In genomic region chr5:160470437-160471341, GRCh38 we compare ENCODE assay signal across 11 cellular contexts. TPM values are rescaled to one million over a fixed set of nuclear protein-coding genes. Genes with fewer than 3 reads are reported as not detected.
DNase-seq lines count a peak whose midpoint lies in the region; ATAC-seq and TF ChIP-seq lines count a peak whose summit lies in the region.
"Had no signal": no experiment of that assay in that cellular context is flagged by ENCODE, and none has a peak within 500 bp of the region (broad histone marks: within the 10 kb centered on the region; RNA-seq: fewer than 3 reads in every experiment).

No MANE protein-coding gene starts in this region.

- peaks cover 75% of the 10 kb centered on the region for H3K4me1 Mint-ChIP-seq in activated T-cell treated with anti-CD3 and anti-CD28 coated beads, Interleukin-2, amount 50 U/mL, for 4 hours (ENCODE audit: low read depth)

- H3K9me3 ChIP-seq in esophagus squamous epithelium (no peaks in the 10 kb centered on the region), stomach (no peaks in the 10 kb centered on the region)

- no peak for DNase-seq in activated T-cell treated with anti-CD3 and anti-CD28 coated beads, Interleukin-2, amount 50 U/mL, for 4 hours
- DNase-seq in activated T-cell treated with anti-CD3 and anti-CD28 coated beads, Interleukin-2, amount 50 U/mL, for 1 hour = no peak
- DNase-seq in esophagus squamous epithelium (lab: John Stamatoyannopoulos, UW) = no peak
- DNase-seq in stomach = peak; percentile 27
- DNase-seq in NCI-H510A (lab: John Stamatoyannopoulos, UW) = no peak
- DNase-seq in NCI-H146 (lab: John Stamatoyannopoulos, UW) = no peak

- no peak for ATAC-seq in activated T-cell treated with anti-CD3 and anti-CD28 coated beads, Interleukin-2, amount 50 U/mL, for 4 hours
- peak; percentile 32 for ATAC-seq in SK-N-SH treated with all-trans-retinoic acid at 6 μM for 48 hours
- no peak for ATAC-seq in GM18868 (IDR thresholded peaks at IDR 0.05; ENCODE audit: unreplicated experiment)
- ATAC-seq: K562 had no signal

- TF ChIP-seq EP300 in stomach (IDR thresholded peaks at IDR 0.05) = no peak

- H3K36me3 ChIP-seq in esophagus squamous epithelium (no peaks in the 10 kb centered on the region), stomach (no peaks in the 10 kb centered on the region)

- TF ChIP-seq POLR2A in esophagus squamous epithelium (IDR thresholded peaks at IDR 0.05) = no peak
- TF ChIP-seq POLR2A in stomach (IDR thresholded peaks at IDR 0.05) = no peak

- H3K27me3 Mint-ChIP-seq in activated T-cell treated with anti-CD3 and anti-CD28 coated beads, Interleukin-2, amount 50 U/mL, for 4 hours (ENCODE audit: low read depth) = no peaks in the 10 kb centered on the region

- H3K9me3 Mint-ChIP-seq in activated T-cell treated with anti-CD3 and anti-CD28 coated beads, Interleukin-2, amount 50 U/mL, for 4 hours = no peaks in the 10 kb centered on the region

- H3K4me3 Mint-ChIP-seq in activated T-cell treated with anti-CD3 and anti-CD28 coated beads, Interleukin-2, amount 50 U/mL, for 4 hours = peak overlapping the region; percentile 99

- H3K4me1 ChIP-seq in esophagus squamous epithelium (peaks cover 0 to 35% (median 15%) of the 10 kb centered on the region in 3 donors), stomach (peaks cover 22 to 64% (median 29%) of the 10 kb centered on the region in 4 donors)

- H3K36me3 Mint-ChIP-seq in activated T-cell treated with anti-CD3 and anti-CD28 coated beads, Interleukin-2, amount 50 U/mL, for 4 hours (ENCODE audit: insufficient read depth) = peaks cover 4% of the 10 kb centered on the region

- 15 to 26% methylated on average over 7 of the region's 7 CpGs for WGBS in esophagus squamous epithelium, 2 donors
- WGBS in stomach, 5 donors = 14 to 24% (median 19%) methylated on average over 7 of the region's 7 CpGs

- H3K4me3 ChIP-seq in esophagus squamous epithelium = peak overlapping the region in 1 of 4 donors; percentile 5
- peak overlapping the region in 1 of 4 donors; percentile 50 for H3K4me3 ChIP-seq in stomach
- H3K4me3 ChIP-seq: K562 had no signal

- H3K27ac ChIP-seq in esophagus squamous epithelium (peak overlapping the region in 3 of 4 donors; percentile 1 to 32 (median 2)), stomach (peak overlapping the region in 2 of 5 donors; percentile 52 to 61)
- H3K27ac ChIP-seq: C4-2B, VCaP had no signal

- TF ChIP-seq CTCF in esophagus squamous epithelium (IDR thresholded peaks at IDR 0.05) = no peak
- no peak for TF ChIP-seq CTCF in stomach (IDR thresholded peaks at IDR 0.05)

- intact Hi-C loops in esophagus squamous epithelium (cut with DNase I) = no loop called here
- intact Hi-C loops in stomach (cut with DNase I; ENCODE audit: low total_unique reads) = no loop called here

- H3K27me3 ChIP-seq in esophagus squamous epithelium (no peaks in the 10 kb centered on the region), stomach (peaks cover 0 to 4% (median 0%) of the 10 kb centered on the region in 3 donors)

TF ChIP-seq in SK-N-SH treated with all-trans-retinoic acid at 6 μM for 48 hours, 23 proteins besides CTCF, POLR2A, EP300 and RAD21:
- no peak for TF ChIP-seq ZFP30 (CRISPR knock-in tag; IDR thresholded peaks at IDR 0.05)
- TF ChIP-seq ZNF565 (CRISPR knock-in tag; conservative IDR thresholded peaks at IDR 0.05; ENCODE audit: low read depth) = no peak
- no peak for TF ChIP-seq SNAI2 (CRISPR knock-in tag; IDR thresholded peaks at IDR 0.05)
- TF ChIP-seq ESRRG (CRISPR knock-in tag; IDR thresholded peaks at IDR 0.05) = no peak
- TF ChIP-seq OSR1 (CRISPR knock-in tag; IDR thresholded peaks at IDR 0.05) = no peak
- no peak for TF ChIP-seq ZFP3 (CRISPR knock-in tag; IDR thresholded peaks at IDR 0.05)
- no peak for TF ChIP-seq ARNTL (CRISPR knock-in tag; IDR thresholded peaks at IDR 0.05; ENCODE audit: borderline replicate concordance, low read depth)
- TF ChIP-seq PATZ1 (CRISPR knock-in tag; IDR thresholded peaks at IDR 0.05; ENCODE audit: borderline replicate concordance) = no peak
- no peak for TF ChIP-seq ISL1 (CRISPR knock-in tag; IDR thresholded peaks at IDR 0.05)
- TF ChIP-seq ZNF70 (CRISPR knock-in tag; IDR thresholded peaks at IDR 0.05) = no peak
- no peak for TF ChIP-seq CSDC2 (CRISPR knock-in tag; IDR thresholded peaks at IDR 0.05)
- TF ChIP-seq TOX (CRISPR knock-in tag; IDR thresholded peaks at IDR 0.05; ENCODE audit: borderline replicate concordance) = no peak
- TF ChIP-seq TSHZ2 (CRISPR knock-in tag; IDR thresholded peaks at IDR 0.05) = no peak
- TF ChIP-seq ZC3H10 (CRISPR knock-in tag; IDR thresholded peaks at IDR 0.05) = no peak

RNA-seq across cellular contexts. Expression of gene PTTG1, which starts 49.0 kb away (rescaled TPM):
- 10 to 100 TPM; 22.5 to 27.1 (median 25.8) TPM for total RNA-seq in activated T-cell treated with anti-CD3 and anti-CD28 coated beads, Interleukin-2, amount 50 U/mL, for 4 hours
- total RNA-seq in esophagus squamous epithelium = 100 to 1,000 TPM in 1 of 4 donors, 10 to 100 TPM in 3; 89.6 to 134 (median 90.1) TPM
- 10 to 100 TPM in 3 of 5 donors, 1 to 10 TPM in 1, not detected in 1; 2.3 to 27.0 (median 20.8) TPM for total RNA-seq in stomach
- polyA plus RNA-seq in stomach = 100 to 1,000 TPM in 1 of 3 donors, 10 to 100 TPM in 2; 17.4 to 104 (median 23.9) TPM

RNA-seq across cellular contexts. Expression of gene SLU7, which starts 51.8 kb away (rescaled TPM):
- total RNA-seq in activated T-cell treated with anti-CD3 and anti-CD28 coated beads, Interleukin-2, amount 50 U/mL, for 4 hours = 10 to 100 TPM; 33.2 to 48.3 (median 44.9) TPM
- total RNA-seq in esophagus squamous epithelium (10 to 100 TPM; 31.9 to 70.2 (median 45.1) TPM), stomach (10 to 100 TPM; 26.8 to 66.8 (median 33.8) TPM)
- polyA plus RNA-seq in stomach = 10 to 100 TPM; 26.3 to 54.8 (median 28.7) TPM
